ENCODE assay signal across 15 cellular contexts in the genomic region with DNA sequence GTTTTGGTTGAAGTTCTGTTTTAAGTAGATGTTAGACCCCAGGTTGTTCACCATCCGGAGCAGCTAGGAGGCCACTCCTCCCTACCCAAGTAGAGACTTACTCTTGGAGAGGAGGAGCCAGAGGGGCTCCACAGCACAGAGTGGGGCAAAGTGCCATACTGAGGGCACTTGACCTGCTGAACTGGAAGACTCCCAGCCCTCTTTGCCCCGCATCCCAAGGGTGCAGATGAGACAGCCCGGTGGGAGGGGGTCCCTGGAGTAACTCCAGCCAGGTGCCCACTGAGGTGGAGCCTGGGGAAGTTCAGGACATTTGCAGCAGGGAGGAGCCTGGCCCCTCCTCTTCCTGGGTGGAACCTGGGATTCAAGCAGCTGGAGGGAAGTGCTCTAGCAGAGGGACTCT.
DNase-seq lines count a peak whose midpoint lies in the region; ATAC-seq and TF ChIP-seq lines count a peak whose summit lies in the region.
"Had no signal": no experiment of that assay in that cellular context is flagged by ENCODE, and none has a peak within 500 bp of the region (broad histone marks: within the 10 kb centered on the region; RNA-seq: fewer than 3 reads in every experiment).

No MANE protein-coding gene starts in this region.

- H2AK5ac ChIP-seq in mesenchymal stem cell (ENCODE audit: low read length, severe bottlenecking), result peak overlapping the region; percentile 93

- no peak overlapping the region for H3K4ac ChIP-seq in mesenchymal stem cell (ENCODE audit: low read depth in 1 of 2, low read length in 2 of 2)

- H3K9ac ChIP-seq in Karpas-422 (ENCODE audit: low read length), result no peak overlapping the region
- no peak overlapping the region for H3K9ac ChIP-seq in mesenchymal stem cell (ENCODE audit: low read length)
- H3K9ac ChIP-seq: BLaER1 treated with 17β-estradiol and CSF1 and Interleukin-3, amounts not matched to agents 10 nM and 100 nM had no signal

- H3K9me3 ChIP-seq in Karpas-422 (ENCODE audit: low read length) (no peaks in the 10 kb centered on the region), mesenchymal stem cell (ENCODE audit: control insufficient read depth, low read length) (no peaks in the 10 kb centered on the region)
- H3K9me3 ChIP-seq: HAP-1 had no signal

- H3K27me3 ChIP-seq in GM23338 (ENCODE audit: insufficient read depth) (no peaks in the 10 kb centered on the region), Karpas-422 (ENCODE audit: low read length) (no peaks in the 10 kb centered on the region), mesenchymal stem cell (ENCODE audit: control insufficient read depth in 1 of 2, insufficient read depth in 1 of 2, low read length in 2 of 2) (no peaks in the 10 kb centered on the region)
- H3K27me3 ChIP-seq: BLaER1 treated with 17β-estradiol and CSF1 and Interleukin-3, amounts not matched to agents 10 nM and 100 nM had no signal

- no peak overlapping the region for H3K14ac ChIP-seq in mesenchymal stem cell (ENCODE audit: low read length in 2 of 2)

- H3K4me2 ChIP-seq in GM23338, result no peak overlapping the region
- no peak overlapping the region for H3K4me2 ChIP-seq in Karpas-422 (ENCODE audit: low read depth, low read length, poor library complexity, severe bottlenecking)
- H3K4me2 ChIP-seq in mesenchymal stem cell (ENCODE audit: low read length, poor library complexity, severe bottlenecking), result no peak overlapping the region

- H3K79me1 ChIP-seq in mesenchymal stem cell (replicated peaks; ENCODE audit: low read length, poor library complexity, severe bottlenecking), result no peaks in the 10 kb centered on the region

- H3K79me2 ChIP-seq in GM23338 (replicated peaks; ENCODE audit: insufficient read depth) (no peaks in the 10 kb centered on the region), Karpas-422 (ENCODE audit: low read length) (no peaks in the 10 kb centered on the region)

- H3K4me1 ChIP-seq in GM23338 (ENCODE audit: insufficient read depth) (no peaks in the 10 kb centered on the region), Karpas-422 (ENCODE audit: low read length) (no peaks in the 10 kb centered on the region), mesenchymal stem cell (ENCODE audit: control insufficient read depth, insufficient read depth, low read depth, low read length) (peaks cover 12% of the 10 kb centered on the region)
- H3K4me1 ChIP-seq: HAP-1 had no signal

- peaks cover 28% of the 10 kb centered on the region; the same call in 2 of the 3 replicates for H3K9me3 Mint-ChIP-seq in GM23338
- H3K9me3 Mint-ChIP-seq in stimulated activated memory B cell treated with anti-CD40 and anti-IgM and Interleukin-4, amounts not matched to agents 10 μg/mL and 1 μg/mL and 100 μg/mL, for 72 hours, result no peaks in the 10 kb centered on the region
- H3K9me3 Mint-ChIP-seq: CD8-positive, alpha-beta T cell had no signal

- H3K9me2 ChIP-seq in GM23338 (ENCODE audit: insufficient read depth) (0 out of 2 replicates have a peak, but pooled peaks cover 5% of the 10 kb centered on the region), Karpas-422 (replicated peaks; ENCODE audit: insufficient read depth, low read length) (no peaks in the 10 kb centered on the region)

- TF ChIP-seq CTCF in GM23338 (conservative IDR thresholded peaks at IDR 0.05; ENCODE audit: low read depth in 2 of 2), result no peak

- H2BK5ac ChIP-seq in mesenchymal stem cell (ENCODE audit: low read depth, low read length, poor library complexity, severe bottlenecking), result no peak overlapping the region

- peaks cover 6% of the 10 kb centered on the region; the same call in 2 of the 3 replicates for H3K4me1 Mint-ChIP-seq in GM23338
- peaks cover 8% of the 10 kb centered on the region for H3K4me1 Mint-ChIP-seq in stimulated activated memory B cell treated with anti-CD40 and anti-IgM and Interleukin-4, amounts not matched to agents 10 μg/mL and 1 μg/mL and 100 μg/mL, for 72 hours

- H3K36me3 Mint-ChIP-seq in GM23338 (ENCODE audit: low read depth), result peaks cover 25% of the 10 kb centered on the region
- H3K36me3 Mint-ChIP-seq in stimulated activated memory B cell treated with anti-CD40 and anti-IgM and Interleukin-4, amounts not matched to agents 10 μg/mL and 1 μg/mL and 100 μg/mL, for 72 hours, result no peaks in the 10 kb centered on the region
- H3K36me3 Mint-ChIP-seq: CD8-positive, alpha-beta T cell had no signal

- H4K20me1 ChIP-seq in GM23338 (replicated peaks; ENCODE audit: insufficient read depth) (no peaks in the 10 kb centered on the region), Karpas-422 (ENCODE audit: insufficient read depth, low read depth, low read length) (no peaks in the 10 kb centered on the region)
- H4K20me1 ChIP-seq: BLaER1 treated with 17β-estradiol and CSF1 and Interleukin-3, amounts not matched to agents 10 nM and 100 nM had no signal

- H3F3A ChIP-seq in GM23338 (replicated peaks; ENCODE audit: low read depth), result no peaks in the 10 kb centered on the region

- H3K4me3 ChIP-seq in GM23338 (no peak overlapping the region), Karpas-422 (ENCODE audit: low read length) (no peak overlapping the region), mesenchymal stem cell (ENCODE audit: insufficient read depth in 1 of 2, low read depth in 1 of 2, low read length in 2 of 2) (no peak overlapping the region)
- H3K4me3 ChIP-seq: BLaER1 treated with 17β-estradiol and CSF1 and Interleukin-3, amounts not matched to agents 10 nM and 100 nM; HAP-1 had no signal

- no peaks in the 10 kb centered on the region for H3K36me3 ChIP-seq in GM23338 (ENCODE audit: insufficient read depth)
- H3K36me3 ChIP-seq in Karpas-422 (ENCODE audit: insufficient read depth, low read length), result no peaks in the 10 kb centered on the region
- H3K36me3 ChIP-seq in mesenchymal stem cell (ENCODE audit: control insufficient read depth in 1 of 2, insufficient read depth in 2 of 2, low read depth in 1 of 2, low read length in 2 of 2), result no peaks in the 10 kb centered on the region
- H3K36me3 ChIP-seq: BLaER1 treated with 17β-estradiol and CSF1 and Interleukin-3, amounts not matched to agents 10 nM and 100 nM; HAP-1 had no signal

- no peak overlapping the region for H3K18ac ChIP-seq in mesenchymal stem cell (ENCODE audit: low read depth in 1 of 2, low read length in 2 of 2)

- no peak overlapping the region for H3K27ac Mint-ChIP-seq in GM23338
- no peak overlapping the region for H3K27ac Mint-ChIP-seq in stimulated activated memory B cell treated with anti-CD40 and anti-IgM and Interleukin-4, amounts not matched to agents 10 μg/mL and 1 μg/mL and 100 μg/mL, for 72 hours
- H3K27ac Mint-ChIP-seq: B cell; CD8-positive, alpha-beta T cell had no signal

- H2AFZ ChIP-seq in GM23338 (0 out of 2 replicates have a peak overlapping the region, but pooled peaks have one; percentile 43), Karpas-422 (ENCODE audit: low read length) (no peak overlapping the region), mesenchymal stem cell (ENCODE audit: low read depth, low read length) (no peak overlapping the region)

- peak overlapping the region in 1 of 2 experiments; percentile 7 for H2BK12ac ChIP-seq in mesenchymal stem cell (ENCODE audit: low read length in 2 of 2)

- WGBS in mesenchymal stem cell, result 78% methylated on average over 3 of the region's 3 CpGs

- DNase-seq in GM23338 (ENCODE audit: low spot score), result no peak
- DNase-seq in Karpas-422, result peak; percentile 32
- no peak for DNase-seq in mesenchymal stem cell
- no peak for DNase-seq in SK-N-DZ (ENCODE audit: low spot score)
- DNase-seq in DMS153 (lab: John Stamatoyannopoulos, UW), result no peak
- DNase-seq: Calu3; CD8-positive, alpha-beta T cell; DMS53; DND-41; EL had no signal

- H4K91ac ChIP-seq in mesenchymal stem cell (ENCODE audit: low read length), result no peak overlapping the region

- H3K27ac ChIP-seq in GM23338 (ENCODE audit: low read depth) (no peak overlapping the region), Karpas-422 (ENCODE audit: low read length) (no peak overlapping the region), mesenchymal stem cell (ENCODE audit: low read length, poor library complexity, severe bottlenecking) (no peak overlapping the region)
- H3K27ac ChIP-seq: BLaER1 treated with 17β-estradiol and CSF1 and Interleukin-3, amounts not matched to agents 10 nM and 100 nM had no signal

- no peak overlapping the region for H4K8ac ChIP-seq in mesenchymal stem cell (ENCODE audit: low read length)

- no peak overlapping the region for H3K23ac ChIP-seq in mesenchymal stem cell (ENCODE audit: low read length in 2 of 2)

- no peak for ATAC-seq in GM23338
- peak; percentile 27 for ATAC-seq in stimulated activated memory B cell treated with anti-CD40 and anti-IgM and Interleukin-4, amounts not matched to agents 10 μg/mL and 1 μg/mL and 100 μg/mL, for 72 hours
- ATAC-seq: CD8-positive, alpha-beta T cell; HepG2 had no signal

- H3K4me3 Mint-ChIP-seq in GM23338, result no peak overlapping the region
- no peak overlapping the region for H3K4me3 Mint-ChIP-seq in stimulated activated memory B cell treated with anti-CD40 and anti-IgM and Interleukin-4, amounts not matched to agents 10 μg/mL and 1 μg/mL and 100 μg/mL, for 72 hours
- H3K4me3 Mint-ChIP-seq: B cell; CD8-positive, alpha-beta T cell had no signal

- H2BK15ac ChIP-seq in mesenchymal stem cell (ENCODE audit: low read depth, poor library complexity, severe bottlenecking), result peak overlapping the region; percentile 18

- peaks cover 3% of the 10 kb centered on the region for H3K27me3 Mint-ChIP-seq in GM23338 (ENCODE audit: insufficient read depth, low read depth, poor library complexity)
- H3K27me3 Mint-ChIP-seq in stimulated activated memory B cell treated with anti-CD40 and anti-IgM and Interleukin-4, amounts not matched to agents 10 μg/mL and 1 μg/mL and 100 μg/mL, for 72 hours, result peaks cover 22% of the 10 kb centered on the region

- no peak overlapping the region for H2BK120ac ChIP-seq in mesenchymal stem cell (ENCODE audit: low read depth, low read length)

TF ChIP-seq in GM23338, 12 proteins besides CTCF, POLR2A, EP300 and RAD21 (continues in another document):
- TF ChIP-seq ZNF114 (CRISPR knock-in tag; IDR thresholded peaks at IDR 0.05), result no peak
- no peak for TF ChIP-seq STAT1 (IDR thresholded peaks at IDR 0.05; ENCODE audit: unreplicated experiment)
- TF ChIP-seq, protein P1, sequence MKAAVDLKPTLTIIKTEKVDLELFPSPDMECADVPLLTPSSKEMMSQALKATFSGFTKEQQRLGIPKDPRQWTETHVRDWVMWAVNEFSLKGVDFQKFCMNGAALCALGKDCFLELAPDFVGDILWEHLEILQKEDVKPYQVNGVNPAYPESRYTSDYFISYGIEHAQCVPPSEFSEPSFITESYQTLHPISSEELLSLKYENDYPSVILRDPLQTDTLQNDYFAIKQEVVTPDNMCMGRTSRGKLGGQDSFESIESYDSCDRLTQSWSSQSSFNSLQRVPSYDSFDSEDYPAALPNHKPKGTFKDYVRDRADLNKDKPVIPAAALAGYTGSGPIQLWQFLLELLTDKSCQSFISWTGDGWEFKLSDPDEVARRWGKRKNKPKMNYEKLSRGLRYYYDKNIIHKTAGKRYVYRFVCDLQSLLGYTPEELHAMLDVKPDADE (IDR thresholded peaks at IDR 0.05), result no peak
- no peak for TF ChIP-seq EZH2 (IDR thresholded peaks at IDR 0.05; ENCODE audit: low read depth, unreplicated experiment)
- no peak for TF ChIP-seq JUNB (IDR thresholded peaks at IDR 0.05; ENCODE audit: unreplicated experiment)
- TF ChIP-seq CREB1 (CRISPR knock-in tag; IDR thresholded peaks at IDR 0.05; ENCODE audit: low read depth), result no peak
